ENCODE assay signal across 7 cellular contexts in genomic region chr9:128005938-128006337, GRCh38. TPM values are rescaled to one million over a fixed set of nuclear protein-coding genes. Genes with fewer than 3 reads are reported as not detected.
DNase-seq lines count a peak whose midpoint lies in the region; ATAC-seq and TF ChIP-seq lines count a peak whose summit lies in the region.

No MANE protein-coding gene starts in this region.

- no peak for TF ChIP-seq POLR2A in prostate gland (IDR thresholded peaks at IDR 0.05)

- peaks cover 2% of the 10 kb centered on the region for H3K36me3 Mint-ChIP-seq in chondrocyte (ENCODE audit: low read depth)

- H3K27me3 ChIP-seq in Panc1 (ENCODE audit: control insufficient read depth, insufficient read depth, low read length): no peaks in the 10 kb centered on the region
- no peaks in the 10 kb centered on the region for H3K27me3 ChIP-seq in prostate gland (replicated peaks; ENCODE audit: insufficient read depth)

- TF ChIP-seq CTCF in Panc1 (IDR thresholded peaks at IDR 0.05) (no peak), prostate gland (IDR thresholded peaks at IDR 0.05) (no peak), chondrocyte (IDR thresholded peaks at IDR 0.05) (no peak)

- H3K27ac Mint-ChIP-seq in chondrocyte (ENCODE audit: unreplicated experiment): no peak overlapping the region

- H3K27me3 Mint-ChIP-seq in chondrocyte (ENCODE audit: low read depth): no peaks in the 10 kb centered on the region

- H3K36me3 ChIP-seq in Panc1 (ENCODE audit: control insufficient read depth, insufficient read depth, low read length) (no peaks in the 10 kb centered on the region), prostate gland (no peaks in the 10 kb centered on the region)

- DNase-seq in GF-D8 (lab: John Stamatoyannopoulos, UW) (peak; percentile 34), Panc1 (ENCODE audit: low read depth, low spot score) (no peak), cardiac septum (ENCODE audit: low spot score) (peak; percentile 78), retina (peak; percentile 38), prostate gland (ENCODE audit: low spot score) (no peak), chondrocyte (ENCODE audit: low spot score) (no peak), NCI-H2107 treated with DMSO at 0.1 percent for 48 hours (lab: John Stamatoyannopoulos, UW; ENCODE audit: unreplicated experiment) (no peak)

- H3K9me3 ChIP-seq in Panc1 (ENCODE audit: control insufficient read depth, insufficient read depth, low read depth, low read length): no peaks in the 10 kb centered on the region
- no peaks in the 10 kb centered on the region for H3K9me3 ChIP-seq in prostate gland

- H3K4me1 ChIP-seq in Panc1 (ENCODE audit: control insufficient read depth, insufficient read depth, low read length) (peaks cover 47% of the 10 kb centered on the region), prostate gland (replicated peaks) (no peaks in the 10 kb centered on the region)

- intact Hi-C loops in Panc1 (cut with micrococcal nuclease; ENCODE audit: unreplicated experiment): no loop called here
- intact Hi-C loops in cardiac septum (cut with DNase I): no loop called here
- intact Hi-C loops in prostate gland (cut with DNase I): no loop called here

- peak; percentile 54 for ATAC-seq in Panc1

- BruUV-seq in Panc1 (replicated peaks; lab: Mats Ljungman, UMichigan): no TSS peak

- POLR2A ChIA-PET in Panc1 (lab: Charles Lee): interaction anchor here (0.6 kb wide), 1 partner anchor 12 kb away, joined by 7 read pairs; no protein-coding TSS in a partner anchor

- H3K27ac ChIP-seq in Panc1 (ENCODE audit: low read length): peak overlapping the region; percentile 91
- no peak overlapping the region for H3K27ac ChIP-seq in prostate gland

- in situ Hi-C loops in Panc1 (cut with HindIII; ENCODE audit: low pct_unique_long_range_greater_than_20kb, low sequenced_read_pairs): no loop called here

- peaks cover 16% of the 10 kb centered on the region for H3K4me1 Mint-ChIP-seq in chondrocyte (ENCODE audit: low read depth)

- no peak overlapping the region for H3K4me3 Mint-ChIP-seq in chondrocyte (ENCODE audit: unreplicated experiment)

- H3K4me3 ChIP-seq in Panc1 (ENCODE audit: low read depth in 2 of 2, low read length in 2 of 2): peak overlapping the region in 1 of 2 experiments; percentile 27; a peak in 2 of 4 replicates
- H3K4me3 ChIP-seq in prostate gland: no peak overlapping the region

- H3K9me3 Mint-ChIP-seq in chondrocyte (ENCODE audit: low read depth): peaks cover 4% of the 10 kb centered on the region

- CTCF ChIA-PET in Panc1 (lab: Charles Lee): interaction anchor here (0.6 kb wide), 1 partner anchor 58 kb away, joined by 5 read pairs; no protein-coding TSS in a partner anchor

- WGBS in prostate gland: 63% methylated on average over 11 of the region's 11 CpGs

RNA-seq across cellular contexts. Expression of gene EEIG1, which starts 25.1 kb away (rescaled TPM):
- total RNA-seq in Panc1 (2021; ENCODE audit: unreplicated experiment) (361 TPM), cardiac septum (24.1 TPM), prostate gland (10 to 100 TPM; 23.4 to 84.6 TPM), chondrocyte (39.4 to 63.0 TPM (median 61.8 TPM) in 3 replicates)
- polyA plus RNA-seq in Panc1 (2012; ENCODE audit: insufficient read length): 215 TPM

Comparison
In these comparisons a context has a peak if more than half of its experiments do, and no peak if none do; other contexts are left out.
1. DNase-seq: peak in GF-D8 (single experiment), cardiac septum (single experiment) and retina (single experiment); none in Panc1 (single experiment), prostate gland (single experiment), chondrocyte (single experiment) and NCI-H2107 treated with DMSO at 0.1 percent for 48 hours (single experiment).